36 cellular contexts compared by ENCODE assay signal in genomic region chr1:46481961-46482360, GRCh38. TPM values are rescaled to one million over a fixed set of nuclear protein-coding genes. Genes with fewer than 3 reads are reported as not detected.
"Had no signal": no experiment of that assay in that cellular context is flagged by ENCODE, and none has a peak within 500 bp of the region (broad histone marks: within the 10 kb centered on the region; RNA-seq: fewer than 3 reads in every experiment).

No MANE protein-coding gene starts in this region.

- H3K4me3 ChIP-seq: coronary artery, esophagus muscularis mucosa, gastroesophageal sphincter, heart left ventricle, hepatocyte, lung, prostate gland, right atrium auricular region, sigmoid colon, skin epidermis, thyroid gland, vagina had no signal

- H3K9me3 ChIP-seq: esophagus muscularis mucosa, gastroesophageal sphincter, heart left ventricle, neutrophil, prostate gland, right atrium auricular region, sigmoid colon, thyroid gland, vagina had no signal

- DNase-seq: dermis blood vessel endothelial cell; effector memory CD4-positive, alpha-beta T cell; foreskin keratinocyte; heart left ventricle; naive B cell; sigmoid colon; stimulated activated CD4-positive, alpha-beta T cell treated with anti-CD3 and anti-CD28 coated beads, Interleukin-15, amount 100 ng/mL, for 24 hours; stimulated activated CD4-positive, alpha-beta T cell treated with anti-CD3 and anti-CD28 coated beads, Interleukin-2, amount 100 ng/mL, for 48 hours; stimulated activated naive CD4-positive, alpha-beta T cell; stimulated activated naive CD8-positive, alpha-beta T cell treated with anti-CD3 and anti-CD28 coated beads, Interleukin-15, amount 100 ng/mL, for 72 hours; thyroid gland; trophoblast cell had no signal

- H3K9me3 Mint-ChIP-seq: memory B cell; naive B cell; natural killer cell treated with Interleukin-12 subunit alpha and Interleukin-12 subunit beta and Interleukin-15 and Interleukin-18, amount 100 ng/mL, for 72 hours; neural crest cell; stimulated activated naive CD8-positive, alpha-beta T cell treated with anti-CD3 and anti-CD28 coated beads, Interleukin-15, amount 100 ng/mL, for 72 hours had no signal

- H3K27me3 ChIP-seq: vagina had no signal

- H3K36me3 ChIP-seq: esophagus muscularis mucosa, gastroesophageal sphincter, heart left ventricle, neutrophil, prostate gland, right atrium auricular region, sigmoid colon, thyroid gland, vagina had no signal

- H2AFZ ChIP-seq: hepatocyte, parathyroid adenoma had no signal

- H3K4me1 Mint-ChIP-seq: stimulated activated naive CD8-positive, alpha-beta T cell treated with anti-CD3 and anti-CD28 coated beads, Interleukin-15, amount 100 ng/mL, for 72 hours had no signal

- ATAC-seq: foreskin keratinocyte; gastroesophageal sphincter; heart left ventricle; left lobe of liver; natural killer cell treated with Interleukin-12 subunit alpha and Interleukin-12 subunit beta and Interleukin-15 and Interleukin-18, amount 100 ng/mL, for 72 hours; stimulated activated naive CD8-positive, alpha-beta T cell treated with anti-CD3 and anti-CD28 coated beads, Interleukin-15, amount 100 ng/mL, for 72 hours had no signal

- H3K4me1 ChIP-seq: foreskin keratinocyte, parathyroid adenoma, prostate gland, right atrium auricular region, sigmoid colon, vagina had no signal

- H3K4me3 Mint-ChIP-seq: memory B cell; naive B cell; natural killer cell treated with Interleukin-12 subunit alpha and Interleukin-12 subunit beta and Interleukin-15 and Interleukin-18, amount 100 ng/mL, for 72 hours; neural crest cell; stimulated activated naive CD8-positive, alpha-beta T cell treated with anti-CD3 and anti-CD28 coated beads, Interleukin-15, amount 100 ng/mL, for 72 hours had no signal

- H3K27ac ChIP-seq: coronary artery, esophagus muscularis mucosa, foreskin keratinocyte, gastroesophageal sphincter, heart left ventricle, hepatocyte, neutrophil, parathyroid adenoma, prostate gland, right atrium auricular region, sigmoid colon, skin epidermis, thyroid gland, vagina had no signal

- H3K36me3 Mint-ChIP-seq: memory B cell; naive B cell; natural killer cell treated with Interleukin-12 subunit alpha and Interleukin-12 subunit beta and Interleukin-15 and Interleukin-18, amount 100 ng/mL, for 72 hours had no signal

- H3K4me2 ChIP-seq: hepatocyte had no signal

- H3K79me2 ChIP-seq: hepatocyte, parathyroid adenoma had no signal

- H3K9ac ChIP-seq: parathyroid adenoma had no signal

- H3K27ac Mint-ChIP-seq: memory B cell; naive B cell; natural killer cell treated with Interleukin-12 subunit alpha and Interleukin-12 subunit beta and Interleukin-15 and Interleukin-18, amount 100 ng/mL, for 72 hours; stimulated activated naive CD8-positive, alpha-beta T cell treated with anti-CD3 and anti-CD28 coated beads, Interleukin-15, amount 100 ng/mL, for 72 hours had no signal

RNA-seq across cellular contexts. Expression of gene DMBX1, which starts 7.7 kb away (rescaled TPM):
- total RNA-seq: dermis blood vessel endothelial cell, endothelial cell of umbilical vein, epithelial cell of proximal tubule, esophagus muscularis mucosa, fibroblast of lung, foreskin keratinocyte, gastroesophageal sphincter, heart left ventricle, hepatocyte, kidney, left lobe of liver, liver, mononuclear cell, neural crest cell, omental fat pad, prostate gland, right atrium auricular region, sigmoid colon, temporal lobe, thyroid gland, ureter had no signal
